Comparison of ENCODE assay signal across 11 cellular contexts in genomic region chr4:145709843-145710242, GRCh38. TPM values are rescaled to one million over a fixed set of nuclear protein-coding genes. Genes with fewer than 3 reads are reported as not detected.
DNase-seq lines count a peak whose midpoint lies in the region; ATAC-seq, FAIRE-seq and TF ChIP-seq lines count a peak whose summit lies in the region.
"Had no signal": no experiment of that assay in that cellular context is flagged by ENCODE, and none has a peak within 500 bp of the region (broad histone marks: within the 10 kb centered on the region; RNA-seq: fewer than 3 reads in every experiment).

No MANE protein-coding gene starts in this region.

- H3K36me3 ChIP-seq in RWPE2 (ENCODE audit: low read depth) (no peaks in the 10 kb centered on the region), mucosa of descending colon (ENCODE audit: low read depth) (no peaks in the 10 kb centered on the region)
- H3K36me3 ChIP-seq: thoracic aorta had no signal

- H3K4me1 Mint-ChIP-seq in T-helper 17 cell, result no peaks in the 10 kb centered on the region
- H3K4me1 Mint-ChIP-seq: activated B cell treated with CpG ODN at 0.5 μM for 24 hours had no signal

- FAIRE-seq in GM12892 (lab: Jason Lieb, UNC), result peak; percentile 76
- FAIRE-seq: endometrium had no signal

- ATAC-seq in HG02610 (IDR thresholded peaks at IDR 0.05; ENCODE audit: unreplicated experiment) (peak; percentile 98), RWPE2 (ENCODE audit: low read depth) (peak; percentile 100), mucosa of descending colon (peak; percentile 22), T-helper 17 cell (no peak)

- no peak overlapping the region for H3K27ac Mint-ChIP-seq in T-helper 17 cell
- H3K27ac Mint-ChIP-seq: activated B cell treated with CpG ODN at 0.5 μM for 24 hours had no signal

- no peak for DNase-seq in GM12892 (ENCODE audit: insufficient read length)
- no peak for DNase-seq in RWPE2 (ENCODE audit: low spot score)
- DNase-seq in mucosa of descending colon, result no peak
- no peak for DNase-seq in KG1 (lab: John Stamatoyannopoulos, UW)
- no peak for DNase-seq in NCI-H2029 treated with DMSO at 0.1 percent for 48 hours (lab: John Stamatoyannopoulos, UW)
- DNase-seq in T-helper 17 cell, result no peak
- DNase-seq in GDM1 (lab: John Stamatoyannopoulos, UW), result no peak
- DNase-seq: activated B cell treated with CpG ODN at 0.5 μM for 24 hours had no signal

- peaks cover 4% of the 10 kb centered on the region for H3K27me3 Mint-ChIP-seq in T-helper 17 cell

- H3K9me3 ChIP-seq in RWPE2 (ENCODE audit: severe bottlenecking) (no peaks in the 10 kb centered on the region), mucosa of descending colon (peaks cover 4% of the 10 kb centered on the region), T-helper 17 cell (ENCODE audit: control insufficient read depth, low read length, poor library complexity, severe bottlenecking) (no peaks in the 10 kb centered on the region)

- no peak overlapping the region for H3K4me3 Mint-ChIP-seq in T-helper 17 cell
- H3K4me3 Mint-ChIP-seq: activated B cell treated with CpG ODN at 0.5 μM for 24 hours had no signal

- H3K4me1 ChIP-seq in RWPE2 (ENCODE audit: insufficient read depth, poor library complexity, severe bottlenecking) (no peaks in the 10 kb centered on the region), mucosa of descending colon (ENCODE audit: low read depth) (no peaks in the 10 kb centered on the region)

- H3K4me3 ChIP-seq in RWPE2 (ENCODE audit: severe bottlenecking) (no peak overlapping the region), mucosa of descending colon (no peak overlapping the region)
- H3K4me3 ChIP-seq: thoracic aorta had no signal

- no peak for TF ChIP-seq POLR2A in GM12892 (IDR thresholded peaks at IDR 0.05; ENCODE audit: low read depth, low read length)

- H3K36me3 Mint-ChIP-seq in T-helper 17 cell (ENCODE audit: low read depth), result peaks cover 2% of the 10 kb centered on the region

- no peaks in the 10 kb centered on the region for H3K27me3 ChIP-seq in RWPE2 (ENCODE audit: insufficient read depth, poor library complexity, severe bottlenecking)

- no peak for TF ChIP-seq CTCF in RWPE2 (IDR thresholded peaks at IDR 0.05; ENCODE audit: poor library complexity, severe bottlenecking)
- TF ChIP-seq CTCF in mucosa of descending colon (IDR thresholded peaks at IDR 0.05), result no peak

- intact Hi-C loops in mucosa of descending colon (cut with DNase I, micrococcal nuclease), result no loop called here

- no peak overlapping the region for H3K27ac ChIP-seq in RWPE2 (ENCODE audit: poor library complexity, severe bottlenecking)
- H3K27ac ChIP-seq: thoracic aorta had no signal

RNA-seq across cellular contexts. Expression of gene C4orf51, which starts 29.9 kb away (rescaled TPM):
- polyA plus RNA-seq in GM12892 (2012; ENCODE audit: missing spikeins), result not detected
- not detected for total RNA-seq in mucosa of descending colon
- not detected for total RNA-seq in T-helper 17 cell
- total RNA-seq: activated B cell treated with CpG ODN at 0.5 μM for 24 hours, thoracic aorta had no signal
